ENCODE assay signal across 26 cellular contexts in genomic region chrX:24594531-24594930, GRCh38. TPM values are rescaled to one million over a fixed set of nuclear protein-coding genes. Genes with fewer than 3 reads are reported as not detected.
DNase-seq lines count a peak whose midpoint lies in the region; ATAC-seq and TF ChIP-seq lines count a peak whose summit lies in the region.
"Had no signal": no experiment of that assay in that cellular context is flagged by ENCODE, and none has a peak within 500 bp of the region (broad histone marks: within the 10 kb centered on the region; RNA-seq: fewer than 3 reads in every experiment).

No MANE protein-coding gene starts in this region.

- no peaks in the 10 kb centered on the region for H4K20me1 ChIP-seq in neural progenitor cell (ENCODE audit: low read depth)

- H3K36me3 ChIP-seq in neural progenitor cell: no peaks in the 10 kb centered on the region
- H3K36me3 ChIP-seq: HAP-1 had no signal

- H3K9ac ChIP-seq in neural progenitor cell: no peak overlapping the region

- no peaks in the 10 kb centered on the region for H3F3A ChIP-seq in neural progenitor cell (ENCODE audit: low read depth)

- BruUV-seq in MCF 10A (replicated peaks; lab: Mats Ljungman, UMichigan): no TSS peak

- H3K27ac Mint-ChIP-seq in neural progenitor cell (no peak overlapping the region), MCF 10A (ENCODE audit: low read depth, unreplicated experiment) (no peak overlapping the region)
- H3K27ac Mint-ChIP-seq: CD4-positive, CD25-positive, alpha-beta regulatory T cell; GM23338 had no signal

- no peak overlapping the region for H3K4me2 ChIP-seq in neural progenitor cell
- H3K4me2 ChIP-seq: A549, GM23338 had no signal

- no peaks in the 10 kb centered on the region for H3K27me3 ChIP-seq in neural progenitor cell

- H3K9me3 ChIP-seq in neural progenitor cell (ENCODE audit: low read depth): no peaks in the 10 kb centered on the region
- H3K9me3 ChIP-seq: A549, HAP-1 had no signal

- H2AFZ ChIP-seq in neural progenitor cell (replicated peaks): no peak overlapping the region
- H2AFZ ChIP-seq: GM23338 had no signal

- peaks cover 7% of the 10 kb centered on the region for H3K4me1 Mint-ChIP-seq in neural progenitor cell
- no peaks in the 10 kb centered on the region for H3K4me1 Mint-ChIP-seq in MCF 10A (ENCODE audit: insufficient read depth, unreplicated experiment)
- H3K4me1 Mint-ChIP-seq: CD4-positive, CD25-positive, alpha-beta regulatory T cell; GM23338 had no signal

- no peaks in the 10 kb centered on the region for H3K4me1 ChIP-seq in neural progenitor cell
- H3K4me1 ChIP-seq: A549 had no signal

- H3K79me2 ChIP-seq in neural progenitor cell (ENCODE audit: low read depth): no peaks in the 10 kb centered on the region

- CTCF ChIA-PET in MCF 10A (lab: Yijun Ruan, JAX): interaction anchor here (0.5 to 1.4 kb wide), 3 partner anchors 9 to 1004 kb away, joined by 3 to 5 read pairs (median 5); no protein-coding TSS in a partner anchor

- intact Hi-C loops in MCF 10A (cut with micrococcal nuclease): no loop called here

- H3K4me3 Mint-ChIP-seq in neural progenitor cell (no peak overlapping the region), MCF 10A (ENCODE audit: unreplicated experiment) (no peak overlapping the region)
- H3K4me3 Mint-ChIP-seq: CD4-positive, CD25-positive, alpha-beta regulatory T cell; GM23338 had no signal

- H3K4me3 ChIP-seq in neural progenitor cell: no peak overlapping the region
- H3K4me3 ChIP-seq: A549, GM12878, GM23338, HAP-1, K562 had no signal

- H3K27me3 Mint-ChIP-seq in neural progenitor cell (ENCODE audit: insufficient read depth, low read depth) (peaks cover 2% of the 10 kb centered on the region), MCF 10A (ENCODE audit: insufficient read depth, unreplicated experiment) (peaks cover 30% of the 10 kb centered on the region)
- H3K27me3 Mint-ChIP-seq: CD4-positive, CD25-positive, alpha-beta regulatory T cell had no signal

- H3K36me3 Mint-ChIP-seq in neural progenitor cell (no peaks in the 10 kb centered on the region), MCF 10A (ENCODE audit: insufficient read depth, unreplicated experiment) (no peaks in the 10 kb centered on the region)
- H3K36me3 Mint-ChIP-seq: CD4-positive, CD25-positive, alpha-beta regulatory T cell had no signal

- no peak overlapping the region for H3K27ac ChIP-seq in neural progenitor cell
- H3K27ac ChIP-seq: A549, HL-60, RWPE1 had no signal

- POLR2A ChIA-PET in MCF 10A (lab: Yijun Ruan, JAX): interaction anchor here (0.5 kb wide), 1 partner anchor 713 kb away, joined by 3 read pairs; no protein-coding TSS in a partner anchor

- DNase-seq in Ammon's horn (ENCODE audit: low spot score): peak; percentile 52
- peak; percentile 33 for DNase-seq in NCI-H1694 (lab: John Stamatoyannopoulos, UW)
- DNase-seq in cerebellar cortex (ENCODE audit: low spot score): peak; percentile 2
- peak; percentile 24 for DNase-seq in neural progenitor cell (ENCODE audit: low spot score)
- DNase-seq in LoVo (ENCODE audit: low spot score): no peak
- DNase-seq in MCF 10A (ENCODE audit: unreplicated experiment): no peak
- DNase-seq: CD4-positive, CD25-positive, alpha-beta regulatory T cell; DMS79 treated with DMSO at 0.1 percent for 48 hours; MV-4-11; NCI-H2029; NCI-H2227 treated with DMSO at 0.1 percent for 48 hours; NCI-H510A; NK-92 treated with Interleukin-12 subunit alpha and Interleukin-12 subunit beta, amount 100 ng/mL, for 24 hours; SHP77 treated with DMSO at 0.1 percent for 48 hours had no signal

- TF ChIP-seq CTCF in neural progenitor cell (IDR thresholded peaks at IDR 0.05) (no peak), MCF 10A (IDR thresholded peaks at IDR 0.05; ENCODE audit: unreplicated experiment) (no peak)

- H3K9me3 Mint-ChIP-seq in neural progenitor cell (no peaks in the 10 kb centered on the region), MCF 10A (ENCODE audit: unreplicated experiment) (no peaks in the 10 kb centered on the region)
- H3K9me3 Mint-ChIP-seq: CD4-positive, CD25-positive, alpha-beta regulatory T cell; GM23338 had no signal

- no peak for ATAC-seq in GM18870 (IDR thresholded peaks at IDR 0.05; ENCODE audit: unreplicated experiment)
- ATAC-seq in GM19455 (IDR thresholded peaks at IDR 0.05; ENCODE audit: unreplicated experiment): no peak
- ATAC-seq: A549, GM12878, GM23338, HepG2, K562, SK-N-SH treated with all-trans-retinoic acid at 6 μM for 48 hours had no signal

RNA-seq across cellular contexts. Expression of gene PCYT1B, which starts 52.6 kb away (rescaled TPM):
- 33.9 and 39.1 TPM in 2 replicates for total RNA-seq in neural progenitor cell (ENCODE audit: low replicate concordance)
- not detected in 2 replicates for total RNA-seq in MCF 10A (2022)
- total RNA-seq: HT-29 had no signal

Comparison
In these comparisons a context has a peak if more than half of its experiments do, and no peak if none do; other contexts are left out.
1. DNase-seq: peak in Ammon's horn (single experiment), NCI-H1694 (single experiment), cerebellar cortex (single experiment) and neural progenitor cell (single experiment); none in LoVo (single experiment) and MCF 10A (single experiment).
2. RNA of gene PCYT1B, which starts 52.6 kb away (total RNA-seq): 33.9 to 39.1 TPM in neural progenitor cell; not detected in MCF 10A; every median in the first group is over 10 times any median in the second.